Comparison of ENCODE assay signal across 23 cellular contexts in the genomic region with DNA sequence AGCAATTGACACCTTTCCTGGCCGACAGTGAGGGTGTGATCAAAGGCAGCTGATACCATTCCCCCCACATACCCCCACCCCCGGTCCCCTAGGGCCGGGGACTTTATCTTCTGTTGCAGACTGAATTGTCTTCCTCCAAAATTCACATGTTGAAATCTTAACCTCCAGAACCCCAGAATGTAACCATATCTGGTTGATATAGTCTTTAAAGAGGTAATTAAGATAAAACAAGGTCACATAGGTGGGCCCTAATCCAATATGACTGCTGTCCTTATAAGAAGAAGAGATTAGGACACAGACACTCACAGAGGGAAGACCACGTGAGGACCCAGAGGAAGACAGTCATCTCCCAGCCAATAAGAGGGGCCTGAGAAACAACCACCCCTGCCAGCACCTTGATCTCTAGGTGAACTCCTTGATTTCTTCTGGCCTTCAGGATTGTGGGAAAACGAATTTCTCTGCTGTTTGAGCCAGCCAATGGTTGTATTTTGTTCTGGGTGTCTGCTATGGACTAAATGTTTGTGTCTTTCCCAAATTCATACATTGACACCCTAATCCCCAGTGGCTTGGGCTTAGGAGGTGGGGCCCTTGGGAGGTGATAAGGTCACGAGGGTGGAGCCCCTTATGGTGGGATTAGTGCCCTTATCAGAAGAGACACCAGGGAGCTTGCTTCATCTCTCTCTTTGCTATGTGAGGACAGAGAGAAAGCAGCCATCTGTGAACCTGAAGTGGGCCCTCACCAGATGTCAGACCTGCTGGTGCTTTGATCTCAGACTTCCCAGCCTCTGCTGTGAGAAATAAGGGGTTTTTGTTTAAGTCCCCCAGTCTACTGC.
"Had no signal": no experiment of that assay in that cellular context is flagged by ENCODE, and none has a peak within 500 bp of the region (broad histone marks: within the 10 kb centered on the region; RNA-seq: fewer than 3 reads in every experiment).

No MANE protein-coding gene starts in this region.

- H3K4me1 ChIP-seq: breast epithelium, psoas muscle had no signal

- H3K9me3 Mint-ChIP-seq: activated naive CD4-positive, alpha-beta T cell treated with anti-CD3 and anti-CD28 coated beads, Interleukin-2, amount 50 U/mL, for 24 hours; stimulated activated effector memory CD8-positive, alpha-beta T cell treated with anti-CD3 and anti-CD28 coated beads, Interleukin-12 subunit alpha, Interleukin-12 subunit beta, amount 100 ng/mL, for 72 hours had no signal

- ATAC-seq: left lobe of liver; psoas muscle; right cardiac atrium; stimulated activated effector memory CD8-positive, alpha-beta T cell treated with anti-CD3 and anti-CD28 coated beads, Interleukin-12 subunit alpha, Interleukin-12 subunit beta, amount 100 ng/mL, for 72 hours had no signal

- H3K36me3 Mint-ChIP-seq: activated naive CD4-positive, alpha-beta T cell treated with anti-CD3 and anti-CD28 coated beads, Interleukin-2, amount 50 U/mL, for 24 hours; stimulated activated effector memory CD8-positive, alpha-beta T cell treated with anti-CD3 and anti-CD28 coated beads, Interleukin-12 subunit alpha, Interleukin-12 subunit beta, amount 100 ng/mL, for 72 hours had no signal

- H3K27ac Mint-ChIP-seq: activated naive CD4-positive, alpha-beta T cell treated with anti-CD3 and anti-CD28 coated beads, Interleukin-2, amount 50 U/mL, for 24 hours; stimulated activated effector memory CD8-positive, alpha-beta T cell treated with anti-CD3 and anti-CD28 coated beads, Interleukin-12 subunit alpha, Interleukin-12 subunit beta, amount 100 ng/mL, for 72 hours had no signal

- H3K4me1 Mint-ChIP-seq: activated naive CD4-positive, alpha-beta T cell treated with anti-CD3 and anti-CD28 coated beads, Interleukin-2, amount 50 U/mL, for 24 hours had no signal

- H3K4me3 Mint-ChIP-seq: activated naive CD4-positive, alpha-beta T cell treated with anti-CD3 and anti-CD28 coated beads, Interleukin-2, amount 50 U/mL, for 24 hours; stimulated activated effector memory CD8-positive, alpha-beta T cell treated with anti-CD3 and anti-CD28 coated beads, Interleukin-12 subunit alpha, Interleukin-12 subunit beta, amount 100 ng/mL, for 72 hours had no signal

- FAIRE-seq: astrocyte, frontal cortex, keratinocyte had no signal

- DNase-seq: activated CD4-positive, alpha-beta T cell treated with anti-CD3 and anti-CD28 coated beads for 1 hour; activated CD4-positive, alpha-beta T cell treated with anti-CD3 and anti-CD28 coated beads, Interleukin-2, amount 50 U/mL, for 4 hours; activated gamma-delta T cell; hypothalamus; midbrain; psoas muscle; stimulated activated CD4-positive, alpha-beta T cell treated with anti-CD3 and anti-CD28 coated beads, Interleukin-4, amount 100 ng/mL, for 24 hours; stomach; T1000; trophoblast cell had no signal

- H3K9me3 ChIP-seq: breast epithelium, ovary, psoas muscle, stomach had no signal

- H3K4me3 ChIP-seq: breast epithelium, coronary artery, lung, ovary, psoas muscle, skin epidermis, stomach had no signal

- H3K27me3 Mint-ChIP-seq: activated naive CD4-positive, alpha-beta T cell treated with anti-CD3 and anti-CD28 coated beads, Interleukin-2, amount 50 U/mL, for 24 hours had no signal

- H3K36me3 ChIP-seq: breast epithelium, ovary, stomach had no signal

- H3K27me3 ChIP-seq: breast epithelium, ovary, stomach had no signal

- H3K27ac ChIP-seq: breast epithelium, coronary artery, ovary, psoas muscle, skin epidermis, stomach, VCaP had no signal
